17 cellular contexts compared by ENCODE assay signal in genomic region chr10:22309180-22310000, GRCh38. TPM values are rescaled to one million over a fixed set of nuclear protein-coding genes. Genes with fewer than 3 reads are reported as not detected.
DNase-seq lines count a peak whose midpoint lies in the region; ATAC-seq and TF ChIP-seq lines count a peak whose summit lies in the region.
"Had no signal": no experiment of that assay in that cellular context is flagged by ENCODE, and none has a peak within 500 bp of the region (broad histone marks: within the 10 kb centered on the region; RNA-seq: fewer than 3 reads in every experiment).

No MANE protein-coding gene starts in this region.

- no peaks in the 10 kb centered on the region for H3K79me2 ChIP-seq in osteoblast (ENCODE audit: insufficient read depth, low read length)

- H3K9me3 Mint-ChIP-seq in activated CD4-positive, alpha-beta memory T cell treated with anti-CD3 and anti-CD28 coated beads, Interleukin-2, amount 10 ng/mL, durations not matched to agents 7 days and 5 days, result no peaks in the 10 kb centered on the region
- no peaks in the 10 kb centered on the region for H3K9me3 Mint-ChIP-seq in activated CD4-positive, alpha-beta memory T cell treated with anti-CD3 and anti-CD28 coated beads for 36 hours
- no peaks in the 10 kb centered on the region for H3K9me3 Mint-ChIP-seq in activated T-helper 1 cell treated with anti-CD3 and anti-CD28 coated beads, Interleukin-12 subunit alpha, Interleukin-12 subunit beta, Interleukin-2, Interleukin-4 antibody, amounts not matched to agents 30 ng/mL and 10 ng/mL and 1 ng/mL, durations not matched to agents 14 hours and 24 hours and 36 hours
- H3K9me3 Mint-ChIP-seq: CD8-positive, alpha-beta T cell had no signal

- DNase-seq in activated CD4-positive, alpha-beta memory T cell treated with anti-CD3 and anti-CD28 coated beads, Interleukin-2, amount 10 ng/mL, durations not matched to agents 7 days and 5 days, result no peak
- DNase-seq in activated CD4-positive, alpha-beta memory T cell treated with anti-CD3 and anti-CD28 coated beads for 36 hours, result no peak
- DNase-seq in HEK293T (ENCODE audit: extremely low spot score) (no peak), osteoblast (ENCODE audit: insufficient read length, low spot score, missing footprints) (no peak), DMS153 treated with DMSO at 0.1 percent for 48 hours (lab: John Stamatoyannopoulos, UW; ENCODE audit: unreplicated experiment) (no peak)
- DNase-seq in activated T-helper 1 cell treated with anti-CD3 and anti-CD28 coated beads, Interleukin-12 subunit alpha, Interleukin-12 subunit beta, Interleukin-2, Interleukin-4 antibody, amounts not matched to agents 30 ng/mL and 10 ng/mL and 1 ng/mL, durations not matched to agents 14 hours and 24 hours and 36 hours (ENCODE audit: low spot score), result no peak
- no peak for DNase-seq in stimulated activated naive CD8-positive, alpha-beta T cell treated with anti-CD3 and anti-CD28 coated beads, Interleukin-15, Interleukin-2, amounts not matched to agents 100 U/mL and 50 U/mL, for 24 hours
- DNase-seq: CD8-positive, alpha-beta T cell; NCI-H1048; NCI-H1436 treated with DMSO at 0.1 percent for 48 hours; NCI-H2029 treated with DMSO at 0.1 percent for 48 hours; NCI-H2171; NCI-H526; Peyer's patch had no signal

- peak overlapping the region; percentile 82 for H3K27ac ChIP-seq in osteoblast (ENCODE audit: low read depth, low read length)
- H3K27ac ChIP-seq: BLaER1 treated with 17β-estradiol and CSF1 and Interleukin-3, amounts not matched to agents 10 nM and 100 nM; Peyer's patch; SJSA1 had no signal

- TF ChIP-seq CTCF in osteoblast (IDR thresholded peaks at IDR 0.05; ENCODE audit: extremely low read depth, low read depth, low read length), result no peak

- intact Hi-C loops in activated CD4-positive, alpha-beta memory T cell treated with anti-CD3 and anti-CD28 coated beads for 36 hours (cut with micrococcal nuclease), result loop anchor here (2.0 kb wide), 2 partner anchors 57 to 69 kb away; no protein-coding TSS in a partner anchor
- intact Hi-C loops in activated T-helper 1 cell treated with anti-CD3 and anti-CD28 coated beads, Interleukin-12 subunit alpha, Interleukin-12 subunit beta, Interleukin-2, Interleukin-4 antibody, amounts not matched to agents 30 ng/mL and 10 ng/mL and 1 ng/mL, durations not matched to agents 14 hours and 24 hours and 36 hours (cut with micrococcal nuclease), result loop anchor here (2.0 kb wide), 2 partner anchors 81 to 321 kb away; no protein-coding TSS in a partner anchor

- peaks cover 14% of the 10 kb centered on the region for H3K4me1 Mint-ChIP-seq in activated CD4-positive, alpha-beta memory T cell treated with anti-CD3 and anti-CD28 coated beads, Interleukin-2, amount 10 ng/mL, durations not matched to agents 7 days and 5 days
- H3K4me1 Mint-ChIP-seq in activated CD4-positive, alpha-beta memory T cell treated with anti-CD3 and anti-CD28 coated beads for 36 hours (ENCODE audit: low read depth), result peaks cover 8% of the 10 kb centered on the region
- peaks cover 29% of the 10 kb centered on the region for H3K4me1 Mint-ChIP-seq in activated T-helper 1 cell treated with anti-CD3 and anti-CD28 coated beads, Interleukin-12 subunit alpha, Interleukin-12 subunit beta, Interleukin-2, Interleukin-4 antibody, amounts not matched to agents 30 ng/mL and 10 ng/mL and 1 ng/mL, durations not matched to agents 14 hours and 24 hours and 36 hours (ENCODE audit: low read depth)

- H3K4me3 ChIP-seq in osteoblast (ENCODE audit: insufficient read depth, low read length), result no peak overlapping the region
- H3K4me3 ChIP-seq: BLaER1 treated with 17β-estradiol and CSF1 and Interleukin-3, amounts not matched to agents 10 nM and 100 nM; Peyer's patch; SJSA1 had no signal

- no peaks in the 10 kb centered on the region for H3K27me3 ChIP-seq in osteoblast (ENCODE audit: insufficient read depth, low read length)
- H3K27me3 ChIP-seq: Peyer's patch, SJSA1 had no signal

- H3K4me2 ChIP-seq in osteoblast (ENCODE audit: insufficient read depth, low read length), result no peak overlapping the region
- H3K4me2 ChIP-seq: BLaER1 treated with 17β-estradiol and CSF1 and Interleukin-3, amounts not matched to agents 10 nM and 100 nM had no signal

- ATAC-seq in stimulated activated naive CD8-positive, alpha-beta T cell treated with anti-CD3 and anti-CD28 coated beads, Interleukin-15, Interleukin-2, amounts not matched to agents 100 U/mL and 50 U/mL, for 24 hours, result no peak
- ATAC-seq: CD8-positive, alpha-beta T cell; HepG2 had no signal

- no peaks in the 10 kb centered on the region for H3K36me3 ChIP-seq in osteoblast (ENCODE audit: insufficient read depth, low read length)
- H3K36me3 ChIP-seq: BLaER1 treated with 17β-estradiol and CSF1 and Interleukin-3, amounts not matched to agents 10 nM and 100 nM; Peyer's patch; SJSA1 had no signal

- H3K36me3 Mint-ChIP-seq in activated CD4-positive, alpha-beta memory T cell treated with anti-CD3 and anti-CD28 coated beads, Interleukin-2, amount 10 ng/mL, durations not matched to agents 7 days and 5 days (ENCODE audit: low read depth), result no peaks in the 10 kb centered on the region
- no peaks in the 10 kb centered on the region for H3K36me3 Mint-ChIP-seq in activated CD4-positive, alpha-beta memory T cell treated with anti-CD3 and anti-CD28 coated beads for 36 hours
- H3K36me3 Mint-ChIP-seq in activated T-helper 1 cell treated with anti-CD3 and anti-CD28 coated beads, Interleukin-12 subunit alpha, Interleukin-12 subunit beta, Interleukin-2, Interleukin-4 antibody, amounts not matched to agents 30 ng/mL and 10 ng/mL and 1 ng/mL, durations not matched to agents 14 hours and 24 hours and 36 hours (ENCODE audit: low read depth), result no peaks in the 10 kb centered on the region
- H3K36me3 Mint-ChIP-seq: CD8-positive, alpha-beta T cell had no signal

- no peaks in the 10 kb centered on the region for H3K27me3 Mint-ChIP-seq in activated CD4-positive, alpha-beta memory T cell treated with anti-CD3 and anti-CD28 coated beads, Interleukin-2, amount 10 ng/mL, durations not matched to agents 7 days and 5 days
- H3K27me3 Mint-ChIP-seq in activated CD4-positive, alpha-beta memory T cell treated with anti-CD3 and anti-CD28 coated beads for 36 hours, result no peaks in the 10 kb centered on the region
- peaks cover 1% of the 10 kb centered on the region for H3K27me3 Mint-ChIP-seq in activated T-helper 1 cell treated with anti-CD3 and anti-CD28 coated beads, Interleukin-12 subunit alpha, Interleukin-12 subunit beta, Interleukin-2, Interleukin-4 antibody, amounts not matched to agents 30 ng/mL and 10 ng/mL and 1 ng/mL, durations not matched to agents 14 hours and 24 hours and 36 hours (ENCODE audit: insufficient read depth)

- H3K9me3 ChIP-seq in osteoblast (ENCODE audit: low read depth, low read length), result no peaks in the 10 kb centered on the region
- H3K9me3 ChIP-seq: BLaER1 treated with 17β-estradiol and CSF1 and Interleukin-3, amounts not matched to agents 10 nM and 100 nM; Peyer's patch; SJSA1 had no signal

- H2AFZ ChIP-seq in osteoblast (ENCODE audit: low read length), result no peak overlapping the region

- peaks cover 6% of the 10 kb centered on the region for H3K4me1 ChIP-seq in osteoblast (ENCODE audit: insufficient read depth, low read length)
- H3K4me1 ChIP-seq: BLaER1 treated with 17β-estradiol and CSF1 and Interleukin-3, amounts not matched to agents 10 nM and 100 nM; Peyer's patch; SJSA1 had no signal

- POLR2A ChIA-PET in activated CD4-positive, alpha-beta memory T cell treated with anti-CD3 and anti-CD28 coated beads, Interleukin-2, amount 10 ng/mL, durations not matched to agents 7 days and 5 days (lab: Charles Lee), result interaction anchor here (1.2 to 1.6 kb wide), 3 partner anchors 13 to 31 kb away, joined by 4 to 6 read pairs (median 6); no protein-coding TSS in a partner anchor
- POLR2A ChIA-PET in activated CD4-positive, alpha-beta memory T cell treated with anti-CD3 and anti-CD28 coated beads for 36 hours (lab: Charles Lee), result no interaction called here
- POLR2A ChIA-PET in HEK293T (lab: Yijun Ruan, JAX), result no interaction called here

- H3K27ac Mint-ChIP-seq in activated CD4-positive, alpha-beta memory T cell treated with anti-CD3 and anti-CD28 coated beads, Interleukin-2, amount 10 ng/mL, durations not matched to agents 7 days and 5 days, result peak overlapping the region; percentile 19
- no peak overlapping the region for H3K27ac Mint-ChIP-seq in activated CD4-positive, alpha-beta memory T cell treated with anti-CD3 and anti-CD28 coated beads for 36 hours
- peak overlapping the region; percentile 81 for H3K27ac Mint-ChIP-seq in activated T-helper 1 cell treated with anti-CD3 and anti-CD28 coated beads, Interleukin-12 subunit alpha, Interleukin-12 subunit beta, Interleukin-2, Interleukin-4 antibody, amounts not matched to agents 30 ng/mL and 10 ng/mL and 1 ng/mL, durations not matched to agents 14 hours and 24 hours and 36 hours
- H3K27ac Mint-ChIP-seq: CD8-positive, alpha-beta T cell had no signal

- H4K20me1 ChIP-seq in osteoblast (ENCODE audit: insufficient read depth, low read length), result no peaks in the 10 kb centered on the region

- H3K4me3 Mint-ChIP-seq in activated CD4-positive, alpha-beta memory T cell treated with anti-CD3 and anti-CD28 coated beads, Interleukin-2, amount 10 ng/mL, durations not matched to agents 7 days and 5 days, result no peak overlapping the region
- no peak overlapping the region for H3K4me3 Mint-ChIP-seq in activated CD4-positive, alpha-beta memory T cell treated with anti-CD3 and anti-CD28 coated beads for 36 hours
- no peak overlapping the region for H3K4me3 Mint-ChIP-seq in activated T-helper 1 cell treated with anti-CD3 and anti-CD28 coated beads, Interleukin-12 subunit alpha, Interleukin-12 subunit beta, Interleukin-2, Interleukin-4 antibody, amounts not matched to agents 30 ng/mL and 10 ng/mL and 1 ng/mL, durations not matched to agents 14 hours and 24 hours and 36 hours
- H3K4me3 Mint-ChIP-seq: CD8-positive, alpha-beta T cell had no signal

- CTCF ChIA-PET in activated CD4-positive, alpha-beta memory T cell treated with anti-CD3 and anti-CD28 coated beads, Interleukin-2, amount 10 ng/mL, durations not matched to agents 7 days and 5 days (lab: Charles Lee), result interaction anchor here (1.2 kb wide), 1 partner anchor 78 kb away, joined by 3 read pairs; no protein-coding TSS in a partner anchor
- CTCF ChIA-PET in activated CD4-positive, alpha-beta memory T cell treated with anti-CD3 and anti-CD28 coated beads for 36 hours (lab: Charles Lee), result interaction anchor here (1.9 kb wide), 1 partner anchor 50 kb away, joined by 4 read pairs; no protein-coding TSS in a partner anchor
- CTCF ChIA-PET in HEK293T (lab: Yijun Ruan, JAX), result no interaction called here

RNA-seq across cellular contexts. Expression of gene COMMD3, which starts 6.8 kb away (rescaled TPM):
- total RNA-seq in activated CD4-positive, alpha-beta memory T cell treated with anti-CD3 and anti-CD28 coated beads, Interleukin-2, amount 10 ng/mL, durations not matched to agents 7 days and 5 days, result 10 to 100 TPM; 82.6 to 97.0 TPM
- 10 to 100 TPM; 84.6 to 91.4 TPM for total RNA-seq in activated CD4-positive, alpha-beta memory T cell treated with anti-CD3 and anti-CD28 coated beads for 36 hours
- total RNA-seq in activated T-helper 1 cell treated with anti-CD3 and anti-CD28 coated beads, Interleukin-12 subunit alpha, Interleukin-12 subunit beta, Interleukin-2, Interleukin-4 antibody, amounts not matched to agents 30 ng/mL and 10 ng/mL and 1 ng/mL, durations not matched to agents 14 hours and 24 hours and 36 hours, result 78.7 and 84.4 TPM in 2 replicates
- 49.2 and 53.9 TPM in 2 replicates for total RNA-seq in osteoblast

RNA-seq across cellular contexts. Expression of gene BMI1, which starts 11.5 kb away (rescaled TPM):
- 10 to 100 TPM; 64.0 to 66.5 TPM for total RNA-seq in activated CD4-positive, alpha-beta memory T cell treated with anti-CD3 and anti-CD28 coated beads, Interleukin-2, amount 10 ng/mL, durations not matched to agents 7 days and 5 days
- 10 to 100 TPM; 58.8 to 63.5 TPM for total RNA-seq in activated CD4-positive, alpha-beta memory T cell treated with anti-CD3 and anti-CD28 coated beads for 36 hours
- total RNA-seq in activated T-helper 1 cell treated with anti-CD3 and anti-CD28 coated beads, Interleukin-12 subunit alpha, Interleukin-12 subunit beta, Interleukin-2, Interleukin-4 antibody, amounts not matched to agents 30 ng/mL and 10 ng/mL and 1 ng/mL, durations not matched to agents 14 hours and 24 hours and 36 hours, result 59.3 and 66.5 TPM in 2 replicates
- total RNA-seq in osteoblast, result 64.8 and 73.1 TPM in 2 replicates

RNA-seq across cellular contexts. Expression of gene SPAG6, which starts 35.9 kb away (rescaled TPM):
- total RNA-seq in activated CD4-positive, alpha-beta memory T cell treated with anti-CD3 and anti-CD28 coated beads, Interleukin-2, amount 10 ng/mL, durations not matched to agents 7 days and 5 days, result 1 to 10 TPM; 1.2 to 1.4 TPM
- total RNA-seq in activated CD4-positive, alpha-beta memory T cell treated with anti-CD3 and anti-CD28 coated beads for 36 hours, result under 1 TPM in 1 of 2 experiments, not detected in 1; 0.24 TPM
- total RNA-seq in activated T-helper 1 cell treated with anti-CD3 and anti-CD28 coated beads, Interleukin-12 subunit alpha, Interleukin-12 subunit beta, Interleukin-2, Interleukin-4 antibody, amounts not matched to agents 30 ng/mL and 10 ng/mL and 1 ng/mL, durations not matched to agents 14 hours and 24 hours and 36 hours, result 0.18 TPM in 1 of 2 replicates, not detected in the other
- not detected in 2 replicates for total RNA-seq in osteoblast
- total RNA-seq: CD8-positive, alpha-beta T cell; HepG2; Peyer's patch; SJSA1 had no signal
